ENCODE assay signal across 8 cellular contexts in the genomic region with DNA sequence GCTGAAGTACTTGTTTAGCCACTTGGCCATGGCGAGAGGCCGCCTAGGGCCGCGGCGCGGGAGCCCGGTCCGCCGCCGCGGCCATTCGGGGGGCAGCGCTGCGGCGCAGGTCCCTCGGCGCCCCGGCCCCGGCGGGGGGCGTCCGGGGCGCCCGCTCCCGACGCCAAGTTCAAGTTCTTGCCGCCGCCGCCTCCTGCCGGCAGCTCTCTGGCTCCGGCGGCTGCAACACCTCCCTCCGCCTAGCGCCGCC. TPM values are rescaled to one million over a fixed set of nuclear protein-coding genes. Genes with fewer than 3 reads are reported as not detected.
DNase-seq lines count a peak whose midpoint lies in the region; ATAC-seq, FAIRE-seq and TF ChIP-seq lines count a peak whose summit lies in the region.

No MANE protein-coding gene starts in this region.

- peak overlapping the region; percentile 97 to 100 for H3K4me2 ChIP-seq in H1 (ENCODE audit: insufficient read depth in 1 of 2, low read depth in 2 of 2, low read length in 2 of 2)

- H4K5ac ChIP-seq in H1 (ENCODE audit: insufficient read length, low read depth, low read length) = no peak overlapping the region

- H2AK5ac ChIP-seq in H1 (ENCODE audit: low read depth, low read length) = no peak overlapping the region

- H3K18ac ChIP-seq in H1 (ENCODE audit: extremely low read depth, low read length) = no peak overlapping the region

- H3K9ac ChIP-seq in H1 (replicated peaks in 1 of 4; ENCODE audit: extremely low read depth in 1 of 4, low read depth in 3 of 4, low read length in 3 of 4) = peak overlapping the region in 3 of 4 experiments; percentile 45 to 50 (median 49); a peak in 4 of 7 replicates

- H3K27ac ChIP-seq in WERI-Rb-1 (peak overlapping the region; percentile 96), H1 (ENCODE audit: low read depth, low read length) (no peak overlapping the region), upper lobe of right lung (peak overlapping the region; percentile 93)

- WGBS in H1 (ENCODE audit: extremely low coverage in 1 of 2, insufficient coverage in 1 of 2, insufficient read length in 1 of 2, insufficient replicate concordance in 2 of 2, low coverage in 1 of 2, low lambda C conversion rate in 2 of 2, missing lambda C conversion rate in 1 of 2), 2 experiments = 1% methylated on average over 27 of the region's 35 CpGs; no CpG with 5 or more reads in 1 of the 2 experiments

- H2BK12ac ChIP-seq in H1 (ENCODE audit: low read depth, low read length) = no peak overlapping the region

- H3K79me1 ChIP-seq in H1 (ENCODE audit: low read depth, low read length) = peaks cover 7% of the 10 kb centered on the region; the same call in 1 of the 2 replicates

- no peak overlapping the region for H3K23ac ChIP-seq in H1 (ENCODE audit: insufficient read length)

- TF ChIP-seq CTCF in WERI-Rb-1 (IDR thresholded peaks at IDR 0.05; ENCODE audit: low read depth, low read length) (peak; percentile 26; the same call in 1 of the 2 replicates), H1 (IDR thresholded peaks at IDR 0.05; ENCODE audit: control extremely low read depth in 1 of 3, insufficient read depth in 1 of 3, low read depth in 1 of 3, low read length in 3 of 3) (no peak; a peak in 1 of 4 replicates), upper lobe of right lung (IDR thresholded peaks at IDR 0.05) (peak; percentile 41)

- H4K8ac ChIP-seq in H1 (ENCODE audit: extremely low read depth, insufficient read depth, low read length) = peak overlapping the region; percentile 82

- no peak overlapping the region for H3K4ac ChIP-seq in H1 (replicated peaks; ENCODE audit: insufficient read length, low read depth, low read length)

- no peaks in the 10 kb centered on the region for H3K9me3 ChIP-seq in WERI-Rb-1 (ENCODE audit: severe bottlenecking)
- no peaks in the 10 kb centered on the region for H3K9me3 ChIP-seq in H1 (ENCODE audit: insufficient read depth in 2 of 2, low read depth in 1 of 2, low read length in 1 of 2)
- H3K9me3 ChIP-seq in upper lobe of right lung = no peaks in the 10 kb centered on the region

- intact Hi-C loops in upper lobe of right lung (cut with DNase I) = loop anchor here (5.0 kb wide), 1 partner anchor 51 kb away; no protein-coding TSS in a partner anchor

- H3K27me3 ChIP-seq in WERI-Rb-1 (ENCODE audit: insufficient read depth, low read depth, severe bottlenecking) (no peaks in the 10 kb centered on the region), H1 (replicated peaks in 1 of 4; ENCODE audit: control insufficient read depth in 3 of 4, extremely low read depth in 1 of 4, insufficient read depth in 3 of 4, low read length in 3 of 4) (peaks cover 0 to 16% (median 12%) of the 10 kb centered on the region in 4 experiments; a peak in 5 of 7 replicates), upper lobe of right lung (no peaks in the 10 kb centered on the region)

- peak; percentile 38 for ATAC-seq in GM19455 (IDR thresholded peaks at IDR 0.05; ENCODE audit: unreplicated experiment)
- ATAC-seq in HG03520 (IDR thresholded peaks at IDR 0.05; ENCODE audit: unreplicated experiment) = peak; percentile 26
- peak; percentile 28 for ATAC-seq in upper lobe of right lung

- peaks cover 20% of the 10 kb centered on the region for H3K23me2 ChIP-seq in H1 (ENCODE audit: low read depth, low read length)

- peaks cover 0 to 30% (median 20%) of the 10 kb centered on the region in 4 experiments; a peak in 6 of 7 replicates for H3K4me1 ChIP-seq in H1 (replicated peaks in 1 of 4; ENCODE audit: control insufficient read depth in 3 of 4, insufficient read depth in 4 of 4, low read length in 3 of 4)
- H3K4me1 ChIP-seq in upper lobe of right lung = peaks cover 39% of the 10 kb centered on the region

- peaks cover 9 to 21% of the 10 kb centered on the region in 2 experiments for H4K20me1 ChIP-seq in H1 (replicated peaks in 1 of 2; ENCODE audit: control insufficient read depth in 1 of 2, insufficient read depth in 2 of 2, low read length in 2 of 2)

- DNase-seq in COR-L47 (lab: John Stamatoyannopoulos, UW) = peak; percentile 51
- DNase-seq in WERI-Rb-1 = peak; percentile 39
- DNase-seq in H1 (ENCODE audit: low read depth in 1 of 2, low spot score in 2 of 2) = no peak
- peak; percentile 59 for DNase-seq in midbrain (lab: John Stamatoyannopoulos, UW)
- DNase-seq in upper lobe of right lung = no peak
- DNase-seq in NCI-H1105 treated with DMSO at 0.1 percent for 48 hours (lab: John Stamatoyannopoulos, UW) = no peak

- H3K56ac ChIP-seq in H1 (replicated peaks; ENCODE audit: insufficient read length, low read depth, low read length) = no peak overlapping the region

- TF ChIP-seq RAD21 in H1 (IDR thresholded peaks at IDR 0.05 in 1 of 2, conservative IDR thresholded peaks at IDR 0.05 in 1 of 2; ENCODE audit: low read depth in 2 of 2, low read length in 2 of 2) = 0 out of 4 replicates have a peak, but pooled peaks of 1 of the 2 experiments have one; percentile 2

- no peak for FAIRE-seq in H1 (lab: Jason Lieb, UNC)

- H3K79me2 ChIP-seq in H1 (ENCODE audit: control insufficient read depth in 1 of 2, insufficient read depth in 2 of 2, low read length in 2 of 2) = peaks cover 3 to 34% of the 10 kb centered on the region in 2 experiments; a peak in 2 of 4 replicates

- peak overlapping the region; percentile 81 for H3K4me3 ChIP-seq in WERI-Rb-1 (ENCODE audit: low read depth, low read length)
- H3K4me3 ChIP-seq in H1 (ENCODE audit: extremely low read depth in 1 of 4, insufficient read depth in 2 of 4, low read depth in 3 of 4, low read length in 4 of 4) = peak overlapping the region; percentile 45 to 86 (median 56)
- H3K4me3 ChIP-seq in upper lobe of right lung = peak overlapping the region; percentile 94

- H2BK5ac ChIP-seq in H1 (ENCODE audit: low read depth, low read length) = peak overlapping the region; percentile 75; the same call in 1 of the 2 replicates

- H2BK120ac ChIP-seq in H1 (replicated peaks; ENCODE audit: low read depth, low read length) = no peak overlapping the region

- POLR2A ChIA-PET in H1 (lab: Charles Lee; ENCODE audit: partially characterized antibody) = interaction anchor here (0.9 to 1.4 kb wide), 5 partner anchors 10 to 295 kb away, joined by 3 to 5 read pairs (median 3); no protein-coding TSS in a partner anchor

- CTCF ChIA-PET in H1 (lab: Charles Lee; ENCODE audit: partially characterized antibody) = interaction anchor here (1.3 kb wide), 1 partner anchor 51 kb away, joined by 4 read pairs; no protein-coding TSS in a partner anchor

- no peak for TF ChIP-seq EP300 in H1 (IDR thresholded peaks at IDR 0.05; ENCODE audit: borderline replicate concordance in 1 of 2, low read depth in 2 of 2, low read length in 2 of 2)

- no peak overlapping the region for H3K14ac ChIP-seq in H1 (ENCODE audit: insufficient read length)

- H2AFZ ChIP-seq in H1 (ENCODE audit: low read length) = no peak overlapping the region

- H4K91ac ChIP-seq in H1 (replicated peaks; ENCODE audit: insufficient read length, low read length) = no peak overlapping the region

- TF ChIP-seq POLR2A in H1 (IDR thresholded peaks at IDR 0.05; ENCODE audit: control extremely low read depth in 1 of 2, low read depth in 2 of 2, low read length in 2 of 2) = no peak

- H2BK20ac ChIP-seq in H1 (ENCODE audit: low read length) = no peak overlapping the region

- no peak overlapping the region for H2BK15ac ChIP-seq in H1 (ENCODE audit: low read length)

- peaks cover 32% of the 10 kb centered on the region for H3K36me3 ChIP-seq in WERI-Rb-1
- H3K36me3 ChIP-seq in H1 (ENCODE audit: control insufficient read depth in 2 of 4, insufficient read depth in 4 of 4, low read length in 3 of 4) = no peaks in the 10 kb centered on the region
- H3K36me3 ChIP-seq in upper lobe of right lung = no peaks in the 10 kb centered on the region

TF ChIP-seq in H1, 55 proteins besides CTCF, POLR2A, EP300 and RAD21:
- TF ChIP-seq GTF2F1 (IDR thresholded peaks at IDR 0.05; ENCODE audit: borderline replicate concordance, low read depth, low read length) (no peak), HDAC2 (IDR thresholded peaks at IDR 0.05; ENCODE audit: borderline replicate concordance in 1 of 2, low read depth in 2 of 2, low read length in 2 of 2) (0 out of 4 replicates have a peak, but pooled peaks of 1 of the 2 experiments have one; percentile 9)
TF ChIP-seq in H1: peak in this region for 1.

RNA-seq across cellular contexts. Expression of a gene that starts 0.5 kb away (rescaled TPM):
- 12.6 and 13.7 TPM in 2 replicates for total RNA-seq in H1 (2021; fragmentation: NEBNext Ultra II Directional; extraction: Animal tissue kit (Norgen Biotek cat#: 25700))
- polyA plus RNA-seq in H1 (2011; rRNA removed) = 4.1 and 7.1 TPM in 2 replicates
- 7.7 TPM for polyA plus RNA-seq in H1 (2011; cell fraction: cytosol; rRNA removed)
- polyA plus RNA-seq in H1 (2011; cell fraction: nucleus; rRNA removed) = 8.0 TPM
- polyA plus RNA-seq in H1 (2012, experiment 1 of 2) = 5.9 to 8.4 TPM (median 7.6 TPM) in 4 replicates
- polyA plus RNA-seq in H1 (2012, experiment 2 of 2) = 6.2 TPM
- polyA plus RNA-seq in H1 (2013, experiment 1 of 2) = 4.7 TPM
- 5.2 TPM for polyA plus RNA-seq in H1 (2013, experiment 2 of 2)
- polyA minus RNA-seq in H1 (2011; rRNA and poly(A)+ RNA removed) = 3.8 and 6.1 TPM in 2 replicates
- 9.8 TPM for polyA minus RNA-seq in H1 (2011; cell fraction: cytosol; rRNA and poly(A)+ RNA removed)
- 12.9 TPM for polyA minus RNA-seq in H1 (2011; cell fraction: nucleus; rRNA and poly(A)+ RNA removed)
- 33.4 TPM for total RNA-seq in upper lobe of right lung

Comparison
In these comparisons a context has a peak if more than half of its experiments do, and no peak if none do; other contexts are left out.
1. DNase-seq: peak in COR-L47 (single experiment), WERI-Rb-1 (single experiment) and midbrain (single experiment); none in H1 (0 of 2), upper lobe of right lung (single experiment) and NCI-H1105 treated with DMSO at 0.1 percent for 48 hours (single experiment).
2. CTCF ChIP-seq: peak in WERI-Rb-1 (single experiment) and upper lobe of right lung (single experiment); none in H1 (0 of 3).
3. Peak in every context shown above with its lines, with median percentiles within 50 percentile points of each other: ATAC-seq and H3K4me3 ChIP-seq.